ENCODE assay signal across 8 cellular contexts in the genomic region with DNA sequence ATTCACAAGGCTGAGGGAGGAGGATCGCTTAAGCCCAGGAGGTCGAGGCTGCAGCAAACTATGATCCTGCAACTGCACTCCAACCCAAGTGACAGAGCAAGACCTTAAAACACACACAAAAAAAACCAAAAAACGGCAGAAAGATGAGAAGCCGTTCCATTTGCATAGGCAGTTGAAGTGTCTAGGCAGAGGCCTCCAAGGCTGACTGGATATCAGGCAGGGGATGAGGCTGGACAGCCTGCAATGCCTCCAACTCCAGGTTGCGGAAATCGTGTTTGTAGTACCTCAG. TPM values are rescaled to one million over a fixed set of nuclear protein-coding genes. Genes with fewer than 3 reads are reported as not detected.
DNase-seq lines count a peak whose midpoint lies in the region; ATAC-seq and TF ChIP-seq lines count a peak whose summit lies in the region.

No MANE protein-coding gene starts in this region.

- no peaks in the 10 kb centered on the region for H3K27me3 ChIP-seq in SJSA1 (replicated peaks)
- no peaks in the 10 kb centered on the region for H3K27me3 ChIP-seq in esophagus squamous epithelium

- H3K9me3 ChIP-seq in SJSA1 (replicated peaks), result no peaks in the 10 kb centered on the region
- no peaks in the 10 kb centered on the region for H3K9me3 ChIP-seq in esophagus squamous epithelium

- H3K4me1 ChIP-seq in SJSA1 (replicated peaks) (no peaks in the 10 kb centered on the region), esophagus squamous epithelium (peaks cover 14 to 40% (median 18%) of the 10 kb centered on the region in 3 donors)

- TF ChIP-seq CTCF in esophagus squamous epithelium (IDR thresholded peaks at IDR 0.05) (no peak), retinal pigment epithelial cell (conservative IDR thresholded peaks at IDR 0.05; ENCODE audit: low read depth, low read length) (no peak), GM20000 (IDR thresholded peaks at IDR 0.05; ENCODE audit: extremely low read depth, missing control alignments) (no peak)

- H3K4me3 ChIP-seq in SJSA1, result peak overlapping the region; percentile 57
- peak overlapping the region; percentile 44 to 87 (median 76) for H3K4me3 ChIP-seq in esophagus squamous epithelium
- peak overlapping the region; percentile 73 for H3K4me3 ChIP-seq in retinal pigment epithelial cell (ENCODE audit: low read length)

- no peaks in the 10 kb centered on the region for H3K36me3 ChIP-seq in SJSA1
- H3K36me3 ChIP-seq in esophagus squamous epithelium, result peaks cover 0 to 8% (median 0%) of the 10 kb centered on the region in 3 donors

- 22 to 24% methylated on average over 6 of the region's 6 CpGs for WGBS in esophagus squamous epithelium, 2 donors

- no peak for ATAC-seq in GM21737 (IDR thresholded peaks at IDR 0.05; ENCODE audit: unreplicated experiment)

- DNase-seq in GF-D8 (lab: John Stamatoyannopoulos, UW) (peak; percentile 70), SJSA1 (ENCODE audit: low read depth in 1 of 2, low spot score in 2 of 2) (no peak), esophagus squamous epithelium (lab: John Stamatoyannopoulos, UW) (no peak), retinal pigment epithelial cell (ENCODE audit: low read depth) (no peak), NCI-H510A (lab: John Stamatoyannopoulos, UW) (no peak), GM20000 (ENCODE audit: low spot score) (no peak), NCI-H82 treated with DMSO at 0.1 percent for 48 hours (lab: John Stamatoyannopoulos, UW; ENCODE audit: unreplicated experiment) (no peak)

- H3K27ac ChIP-seq in SJSA1 (no peak overlapping the region), esophagus squamous epithelium (peak overlapping the region; percentile 88 to 96 (median 94))

- TF ChIP-seq POLR2A in esophagus squamous epithelium (IDR thresholded peaks at IDR 0.05), result no peak

- intact Hi-C loops in esophagus squamous epithelium (cut with DNase I), result loop anchor here (5.0 kb wide), 1 partner anchor 79 kb away; no protein-coding TSS in a partner anchor

RNA-seq across cellular contexts. Expression of a gene that starts 2.0 kb away (rescaled TPM):
- total RNA-seq in SJSA1 (2014; rRNA removed; shearing (Covaris generic)), result 7.1 and 8.9 TPM in 2 replicates
- 10 to 100 TPM; 17.0 to 28.7 (median 25.1) TPM for total RNA-seq in esophagus squamous epithelium

RNA-seq across cellular contexts. Expression of a gene that starts 25.0 kb away (rescaled TPM):
- 1.3 and 3.5 TPM in 2 replicates for total RNA-seq in SJSA1 (2014; rRNA removed; shearing (Covaris generic))
- total RNA-seq in esophagus squamous epithelium, result 1 to 10 TPM in 3 of 4 donors, under 1 TPM in 1; 0.53 to 3.6 (median 1.8) TPM

RNA-seq across cellular contexts. Expression of a gene that starts 27.5 kb away (rescaled TPM):
- total RNA-seq in SJSA1 (2014; rRNA removed; shearing (Covaris generic)), result 8.7 and 9.1 TPM in 2 replicates
- total RNA-seq in esophagus squamous epithelium, result 10 to 100 TPM in 3 of 4 donors, 1 to 10 TPM in 1; 4.0 to 28.6 (median 18.0) TPM

RNA-seq across cellular contexts. Expression of a gene that starts 27.5 kb away (rescaled TPM):
- total RNA-seq in SJSA1 (2014; rRNA removed; shearing (Covaris generic)), result 52.8 and 58.5 TPM in 2 replicates
- total RNA-seq in esophagus squamous epithelium, result 10 to 100 TPM; 16.2 to 41.4 (median 25.8) TPM

RNA-seq across cellular contexts. Expression of a gene that starts 36.2 kb away (rescaled TPM):
- 0.60 and 2.2 TPM in 2 replicates for total RNA-seq in SJSA1 (2014; rRNA removed; shearing (Covaris generic))
- 1 to 10 TPM; 3.5 to 8.0 (median 5.4) TPM for total RNA-seq in esophagus squamous epithelium
